15 cellular contexts compared by ENCODE assay signal in genomic region chr5:69498384-69498783, GRCh38.
"Had no signal": no experiment of that assay in that cellular context is flagged by ENCODE, and none has a peak within 500 bp of the region (broad histone marks: within the 10 kb centered on the region; RNA-seq: fewer than 3 reads in every experiment).

No MANE protein-coding gene starts in this region.

- H3K4me3 ChIP-seq: breast epithelium, esophagus muscularis mucosa, right atrium auricular region, upper lobe of right lung had no signal

- H3K27ac ChIP-seq: breast epithelium, esophagus muscularis mucosa, right atrium auricular region, upper lobe of right lung had no signal

- DNase-seq: activated CD4-positive, alpha-beta T cell treated with anti-CD3 and anti-CD28 coated beads for 1 hour; activated CD4-positive, alpha-beta T cell treated with anti-CD3 and anti-CD28 coated beads, Interleukin-2, amount 50 U/mL, for 4 hours; activated naive CD4-positive, alpha-beta T cell treated with Interleukin-2 at 50 U/mL for 16 hours; activated T-cell treated with anti-CD3 and anti-CD28 coated beads for 4 hours; aorta; hypothalamus; kidney; left ventricle myocardium superior; occipital lobe; small intestine; stimulated activated naive CD8-positive, alpha-beta T cell treated with anti-CD3 and anti-CD28 coated beads, Interleukin-15, Interleukin-2, amounts not matched to agents 100 U/mL and 50 U/mL, for 24 hours; upper lobe of right lung had no signal

- H3K9me3 ChIP-seq: breast epithelium, esophagus muscularis mucosa, right atrium auricular region, upper lobe of right lung had no signal

- H3K36me3 ChIP-seq: breast epithelium, esophagus muscularis mucosa, right atrium auricular region, upper lobe of right lung had no signal

- H3K27me3 ChIP-seq: breast epithelium, right atrium auricular region, upper lobe of right lung had no signal
